ENCODE assay signal across 29 cellular contexts in the genomic region with DNA sequence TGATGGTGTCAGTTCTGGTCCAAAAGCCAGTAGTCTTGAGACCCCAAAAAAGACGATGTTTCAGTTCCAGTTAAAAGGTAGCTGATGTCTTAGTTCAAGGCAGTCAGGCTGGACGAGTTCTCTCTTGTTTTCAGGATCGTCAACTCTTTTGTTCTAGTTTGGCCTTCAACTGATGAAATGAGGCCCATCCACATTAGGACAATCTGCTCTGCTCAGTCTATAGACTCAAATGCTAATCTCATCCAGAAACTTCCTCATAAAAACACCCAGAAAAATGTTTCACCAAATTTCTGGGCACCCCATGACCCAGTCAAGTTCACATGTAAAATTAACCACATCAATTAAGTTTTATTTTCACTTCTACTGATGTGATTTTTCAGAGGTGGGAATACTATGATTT.
"Had no signal": no experiment of that assay in that cellular context is flagged by ENCODE, and none has a peak within 500 bp of the region (broad histone marks: within the 10 kb centered on the region; RNA-seq: fewer than 3 reads in every experiment).

No MANE protein-coding gene starts in this region.

- H3K27ac Mint-ChIP-seq: activated B cell treated with CpG ODN at 0.5 μM for 24 hours; activated CD8-positive, alpha-beta T cell treated with anti-CD3 and anti-CD28 coated beads for 36 hours; activated T-helper 17 cell treated with anti-CD3 and anti-CD28 coated beads, Interleukin-2, amount 50 U/mL, for 72 hours; endodermal cell; nephron; stimulated activated naive B cell treated with anti-CD40 and anti-IgM and Interleukin-4, amounts not matched to agents 10 μg/mL and 1 μg/mL and 100 μg/mL, for 72 hours; T-helper 17 cell had no signal

- H3K4me1 Mint-ChIP-seq: activated B cell treated with CpG ODN at 0.5 μM for 24 hours; activated T-helper 17 cell treated with anti-CD3 and anti-CD28 coated beads, Interleukin-2, amount 50 U/mL, for 72 hours; nephron had no signal

- ATAC-seq: activated CD8-positive, alpha-beta T cell treated with anti-CD3 and anti-CD28 coated beads for 36 hours; activated T-cell treated with anti-CD3 and anti-CD28 coated beads, Interleukin-2, amount 50 U/mL, for 4 hours; heart right ventricle; lower lobe of right lung; stimulated activated naive B cell treated with anti-CD40 and anti-IgM and Interleukin-4, amounts not matched to agents 10 μg/mL and 1 μg/mL and 100 μg/mL, for 72 hours; T-helper 17 cell; upper lobe of right lung had no signal

- H3K27ac ChIP-seq: brain microvascular endothelial cell, esophagus muscularis mucosa, heart right ventricle, left lung, lower lobe of right lung, neutrophil, ovary, prostate gland, stomach, tibial artery, upper lobe of right lung had no signal

- H3K4me1 ChIP-seq: esophagus muscularis mucosa, left lung, lower lobe of right lung, prostate gland, stomach, tibial artery, upper lobe of right lung had no signal

- H3K9me3 Mint-ChIP-seq: activated B cell treated with CpG ODN at 0.5 μM for 24 hours; activated CD8-positive, alpha-beta T cell treated with anti-CD3 and anti-CD28 coated beads for 36 hours; activated T-cell treated with anti-CD3 and anti-CD28 coated beads, Interleukin-2, amount 50 U/mL, for 4 hours; activated T-helper 17 cell treated with anti-CD3 and anti-CD28 coated beads, Interleukin-2, amount 50 U/mL, for 72 hours; nephron had no signal

- H3K4me3 ChIP-seq: esophagus muscularis mucosa, left lung, lower lobe of right lung, ovary, prostate gland, stomach, tibial artery, upper lobe of right lung had no signal

- FAIRE-seq: astrocyte had no signal

- H3K36me3 ChIP-seq: brain microvascular endothelial cell, esophagus muscularis mucosa, heart right ventricle, left lung, lower lobe of right lung, neutrophil, ovary, prostate gland, stomach, tibial artery, upper lobe of right lung had no signal

- H3K4me3 Mint-ChIP-seq: activated B cell treated with CpG ODN at 0.5 μM for 24 hours; activated CD8-positive, alpha-beta T cell treated with anti-CD3 and anti-CD28 coated beads for 36 hours; activated T-cell treated with anti-CD3 and anti-CD28 coated beads, Interleukin-2, amount 50 U/mL, for 4 hours; activated T-helper 17 cell treated with anti-CD3 and anti-CD28 coated beads, Interleukin-2, amount 50 U/mL, for 72 hours; endodermal cell; nephron; stimulated activated naive B cell treated with anti-CD40 and anti-IgM and Interleukin-4, amounts not matched to agents 10 μg/mL and 1 μg/mL and 100 μg/mL, for 72 hours; T-helper 17 cell had no signal

- H3K9me3 ChIP-seq: esophagus muscularis mucosa, heart right ventricle, left lung, lower lobe of right lung, neutrophil, ovary, prostate gland, stomach, tibial artery, upper lobe of right lung had no signal

- DNase-seq: activated B cell treated with CpG ODN at 0.5 μM for 24 hours; activated CD4-positive, alpha-beta T cell treated with anti-CD3 and anti-CD28 coated beads, Interleukin-2, amount 50 U/mL, for 1 hour; activated CD8-positive, alpha-beta T cell treated with anti-CD3 and anti-CD28 coated beads for 36 hours; activated gamma-delta T cell treated with Interleukin-2 at 50 U/mL for 16 hours; activated naive CD4-positive, alpha-beta T cell treated with anti-CD3 and anti-CD28 coated beads, Interleukin-2, amount 50 U/mL, for 16 hours; activated T-cell treated with anti-CD3 and anti-CD28 coated beads, Interleukin-2, amount 50 U/mL, for 4 hours; amniotic stem cell; brain microvascular endothelial cell; caudate nucleus; cortex of kidney; endodermal cell; heart right ventricle; left lung; lower lobe of right lung; ovary; stimulated activated CD4-positive, alpha-beta T cell treated with anti-CD3 and anti-CD28 coated beads, Interleukin-1b, Interleukin-23, amount 100 ng/mL, for 48 hours; stimulated activated CD4-positive, alpha-beta T cell treated with anti-CD3 and anti-CD28 coated beads, Interleukin-4, amount 100 ng/mL, for 4 hours; stimulated activated CD8-positive, alpha-beta memory T cell treated with anti-CD3 and anti-CD28 coated beads, Interleukin-4, amount 100 ng/mL, for 48 hours; stimulated activated naive B cell treated with anti-CD40 and anti-IgM and Interleukin-4, amounts not matched to agents 10 μg/mL and 1 μg/mL and 100 μg/mL, for 72 hours; stomach; T-helper 17 cell; tibial artery; upper lobe of right lung had no signal

- H3K27me3 ChIP-seq: brain microvascular endothelial cell, esophagus muscularis mucosa, left lung, neutrophil, ovary, stomach, tibial artery, upper lobe of right lung had no signal
